ENCODE assay signal across 8 cellular contexts in genomic region chr12:113424915-113425823, GRCh38. TPM values are rescaled to one million over a fixed set of nuclear protein-coding genes. Genes with fewer than 3 reads are reported as not detected.
DNase-seq lines count a peak whose midpoint lies in the region; TF ChIP-seq lines count a peak whose summit lies in the region.

No MANE protein-coding gene starts in this region.

- H3K36me3 ChIP-seq in vagina: no peaks in the 10 kb centered on the region

- DNase-seq in activated gamma-delta T cell treated with Interleukin-2 at 50 U/mL for 16 hours: peak; percentile 36
- no peak for DNase-seq in activated gamma-delta T cell (lab: John Stamatoyannopoulos, UW)
- DNase-seq in NOMO-1 (lab: John Stamatoyannopoulos, UW; ENCODE audit: unreplicated experiment in 2 of 2): peak; percentile 39 to 53
- DNase-seq in activated T-helper 1 cell treated with Interleukin-2 at 50 U/mL for 16 hours (ENCODE audit: low read depth): peak; percentile 17
- peak; percentile 30 for DNase-seq in fibroblast of the conjunctiva (ENCODE audit: low read depth)
- peak in 39 of 56 donors; percentile 4 to 71 (median 24) for DNase-seq in nucleus accumbens (lab: John Stamatoyannopoulos, UW)
- DNase-seq in vagina (ENCODE audit: extremely low spot score in 2 of 2): no peak
- no peak for DNase-seq in GM19238 (ENCODE audit: insufficient read length, low spot score)

- H3K27ac ChIP-seq in vagina: no peak overlapping the region

- H3K9me3 ChIP-seq in vagina: no peaks in the 10 kb centered on the region

- H3K27me3 ChIP-seq in vagina: no peaks in the 10 kb centered on the region

- H3K4me1 ChIP-seq in vagina: peaks cover 6% of the 10 kb centered on the region

- H3K4me3 ChIP-seq in vagina: no peak overlapping the region

- no peak for TF ChIP-seq POLR2A in vagina (IDR thresholded peaks at IDR 0.05)

- peak; percentile 33 to 53 (median 38) for TF ChIP-seq CTCF in vagina (IDR thresholded peaks at IDR 0.05)

- intact Hi-C loops in vagina (cut with DNase I): no loop called here

RNA-seq across cellular contexts. Expression of gene SDSL, which starts 3.0 kb away (rescaled TPM):
- not detected for total RNA-seq in vagina

RNA-seq across cellular contexts. Expression of gene SDS, which starts 21.5 kb away (rescaled TPM):
- not detected for total RNA-seq in vagina

RNA-seq across cellular contexts. Expression of gene LHX5, which starts 46.5 kb away (rescaled TPM):
- not detected for total RNA-seq in vagina

Comparison
In these comparisons a context has a peak if more than half of its experiments do, and no peak if none do; other contexts are left out.
1. DNase-seq: peak in activated gamma-delta T cell treated with Interleukin-2 at 50 U/mL for 16 hours (single experiment), NOMO-1 (2 of 2), activated T-helper 1 cell treated with Interleukin-2 at 50 U/mL for 16 hours (single experiment), fibroblast of the conjunctiva (single experiment) and nucleus accumbens (39 of 56); none in activated gamma-delta T cell (single experiment), vagina (0 of 2) and GM19238 (single experiment).